Comparison of ENCODE assay signal across 1 cellular context in genomic region chr1:17429183-17429582, GRCh38.
TF ChIP-seq lines count a peak whose summit lies in the region.

No MANE protein-coding gene starts in this region.

TF ChIP-seq in HepG2, 621 proteins besides CTCF, POLR2A, EP300 and RAD21:
- peak; percentile 60 for TF ChIP-seq RBM22 (optimal IDR thresholded peaks at IDR 0.05; ENCODE audit: low read length)
- no peak for TF ChIP-seq ZNF343 (CRISPR knock-in tag; IDR thresholded peaks at IDR 0.05)
